ENCODE assay signal across 8 cellular contexts in the genomic region with DNA sequence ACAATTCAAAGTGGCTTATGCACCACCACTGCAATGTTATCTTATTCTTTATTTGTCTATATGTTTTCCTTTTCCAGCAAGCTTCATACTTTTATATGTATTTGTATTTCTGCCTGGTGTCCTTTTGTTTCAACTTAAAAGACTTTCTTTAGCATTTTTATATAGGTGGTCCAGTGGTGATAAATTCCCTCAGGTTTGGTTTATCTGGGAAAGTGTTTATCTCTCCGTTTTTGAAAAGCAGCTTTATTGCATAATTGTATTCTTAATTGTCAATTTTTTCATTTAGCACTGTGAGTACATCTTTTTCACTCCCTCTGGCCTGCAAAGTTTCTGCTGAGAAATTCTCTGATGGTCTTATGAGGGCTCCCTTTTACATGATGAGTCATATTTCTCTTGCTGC.
"Had no signal": no experiment of that assay in that cellular context is flagged by ENCODE, and none has a peak within 500 bp of the region (broad histone marks: within the 10 kb centered on the region; RNA-seq: fewer than 3 reads in every experiment).

No MANE protein-coding gene starts in this region.

- H3K4me3 ChIP-seq: GM12878 had no signal

- ATAC-seq: GM12878 had no signal

- FAIRE-seq: G401.6, GM12878, GM12891, GM12892, GM18507, GM19239 had no signal

- DNase-seq: GDM1, GF-D8 had no signal
